13 cellular contexts compared by ENCODE assay signal in genomic region chr1:195939844-195940243, GRCh38.
DNase-seq lines count a peak whose midpoint lies in the region; ATAC-seq and TF ChIP-seq lines count a peak whose summit lies in the region.
"Had no signal": no experiment of that assay in that cellular context is flagged by ENCODE, and none has a peak within 500 bp of the region (broad histone marks: within the 10 kb centered on the region; RNA-seq: fewer than 3 reads in every experiment).

No MANE protein-coding gene starts in this region.

- peak overlapping the region; percentile 7 for H2AFZ ChIP-seq in H9 (ENCODE audit: low read length)

- DNase-seq in COLO829 (ENCODE audit: low spot score) (peak; percentile 28), H9 (peak; percentile 38), RWPE1 (ENCODE audit: low spot score) (peak; percentile 34), globus pallidus (ENCODE audit: low spot score) (peak; percentile 7), uterus (no peak), retina (no peak), ecto neural progenitor cell (ENCODE audit: low spot score) (no peak)
- no peak for DNase-seq in stimulated activated naive B cell treated with anti-CD40 and anti-IgM and Interleukin-4, amounts not matched to agents 10 μg/mL and 1 μg/mL and 100 μg/mL, for 72 hours
- DNase-seq: activated CD4-positive, alpha-beta T cell treated with anti-CD3 and anti-CD28 coated beads, Interleukin-2, amount 10 ng/mL, durations not matched to agents 7 days and 5 days; posterior cingulate gyrus; Right ventricle myocardium superior; upper lobe of left lung had no signal

- no peak overlapping the region for H3K27ac ChIP-seq in H9 (ENCODE audit: insufficient read length, low read depth, low read length)
- no peak overlapping the region for H3K27ac ChIP-seq in RWPE1
- H3K27ac ChIP-seq in uterus = no peak overlapping the region
- H3K27ac ChIP-seq: upper lobe of left lung had no signal

- H3K18ac ChIP-seq in H9 (ENCODE audit: insufficient read length, low read depth, low read length) = no peak overlapping the region

- H3K27me3 Mint-ChIP-seq in H9 (ENCODE audit: low read depth) = no peaks in the 10 kb centered on the region
- no peaks in the 10 kb centered on the region for H3K27me3 Mint-ChIP-seq in stimulated activated naive B cell treated with anti-CD40 and anti-IgM and Interleukin-4, amounts not matched to agents 10 μg/mL and 1 μg/mL and 100 μg/mL, for 72 hours
- H3K27me3 Mint-ChIP-seq: activated CD4-positive, alpha-beta T cell treated with anti-CD3 and anti-CD28 coated beads, Interleukin-2, amount 10 ng/mL, durations not matched to agents 7 days and 5 days; activated naive CD8-positive, alpha-beta T cell had no signal

- H3K4me3 Mint-ChIP-seq in H9 = no peak overlapping the region
- H3K4me3 Mint-ChIP-seq in stimulated activated naive B cell treated with anti-CD40 and anti-IgM and Interleukin-4, amounts not matched to agents 10 μg/mL and 1 μg/mL and 100 μg/mL, for 72 hours = no peak overlapping the region
- H3K4me3 Mint-ChIP-seq: activated CD4-positive, alpha-beta T cell treated with anti-CD3 and anti-CD28 coated beads, Interleukin-2, amount 10 ng/mL, durations not matched to agents 7 days and 5 days; activated naive CD8-positive, alpha-beta T cell had no signal

- no peak overlapping the region for H2AK5ac ChIP-seq in H9 (ENCODE audit: insufficient read length, low read length)

- no peak overlapping the region for H3T11ph ChIP-seq in H9 (ENCODE audit: low read length)

- POLR2A ChIA-PET in RWPE1 (lab: Yijun Ruan, JAX; ENCODE audit: low non-redundant PET) = no interaction called here

- no peak overlapping the region for H3K4ac ChIP-seq in H9 (ENCODE audit: low read depth, low read length)

- no peak overlapping the region for H2BK15ac ChIP-seq in H9 (ENCODE audit: low read depth, low read length)

- no peak for TF ChIP-seq POLR2A in uterus (IDR thresholded peaks at IDR 0.05)

- no peaks in the 10 kb centered on the region for H3K79me2 ChIP-seq in H9 (ENCODE audit: insufficient read depth, low read length)

- H3K27ac Mint-ChIP-seq in H9 = peak overlapping the region in 2 of 3 experiments; percentile 71 to 82; a peak in 3 of 7 replicates
- H3K27ac Mint-ChIP-seq in stimulated activated naive B cell treated with anti-CD40 and anti-IgM and Interleukin-4, amounts not matched to agents 10 μg/mL and 1 μg/mL and 100 μg/mL, for 72 hours = no peak overlapping the region
- H3K27ac Mint-ChIP-seq: activated CD4-positive, alpha-beta T cell treated with anti-CD3 and anti-CD28 coated beads, Interleukin-2, amount 10 ng/mL, durations not matched to agents 7 days and 5 days; activated naive CD8-positive, alpha-beta T cell had no signal

- no peak overlapping the region for H3K9ac ChIP-seq in H9 (ENCODE audit: extremely low read depth, insufficient read length, low read length)

- CTCF ChIA-PET in RWPE1 (lab: Yijun Ruan, JAX) = interaction anchor here (0.6 to 5.9 kb wide), 28 partner anchors 14 to 469 kb away, joined by 3 to 65 read pairs (median 3); no protein-coding TSS in a partner anchor

- H4K8ac ChIP-seq in H9 (replicated peaks; ENCODE audit: insufficient read length, low read depth, low read length) = no peak overlapping the region

- intact Hi-C loops in uterus (cut with DNase I; ENCODE audit: low total_unique reads) = no loop called here

- H3K23me2 ChIP-seq in H9 (ENCODE audit: insufficient read length, low read depth, low read length, poor library complexity, severe bottlenecking) = no peaks in the 10 kb centered on the region

- H3K9me3 ChIP-seq in H9 (ENCODE audit: control insufficient read depth, low read depth, low read length) (no peaks in the 10 kb centered on the region), uterus (no peaks in the 10 kb centered on the region)
- H3K9me3 ChIP-seq: upper lobe of left lung had no signal

- H2BK12ac ChIP-seq in H9 (ENCODE audit: insufficient read length, low read depth, low read length) = no peak overlapping the region

- WGBS in H9 (ENCODE audit: extremely low coverage, insufficient read length, low lambda C conversion rate) = no CpG with 5 or more reads among the region's 3 CpGs

- no peak overlapping the region for H4K5ac ChIP-seq in H9 (ENCODE audit: insufficient read length, low read depth, low read length)

- no peak overlapping the region for H2BK5ac ChIP-seq in H9 (ENCODE audit: insufficient read length, low read length)

- no peak overlapping the region for H4K91ac ChIP-seq in H9 (ENCODE audit: insufficient read length, low read depth, low read length)

- H2BK20ac ChIP-seq in H9 (ENCODE audit: low read depth, low read length, poor library complexity, severe bottlenecking) = no peak overlapping the region

- H3K23ac ChIP-seq in H9 (ENCODE audit: insufficient read length, low read depth, low read length) = no peak overlapping the region

- peaks cover 7 to 19% of the 10 kb centered on the region in 2 experiments for H3K4me1 Mint-ChIP-seq in H9
- no peaks in the 10 kb centered on the region for H3K4me1 Mint-ChIP-seq in stimulated activated naive B cell treated with anti-CD40 and anti-IgM and Interleukin-4, amounts not matched to agents 10 μg/mL and 1 μg/mL and 100 μg/mL, for 72 hours
- H3K4me1 Mint-ChIP-seq: activated CD4-positive, alpha-beta T cell treated with anti-CD3 and anti-CD28 coated beads, Interleukin-2, amount 10 ng/mL, durations not matched to agents 7 days and 5 days had no signal

- no peak overlapping the region for H2BK120ac ChIP-seq in H9 (ENCODE audit: low read depth, low read length, poor library complexity, severe bottlenecking)

- no peaks in the 10 kb centered on the region for H4K20me1 ChIP-seq in H9 (ENCODE audit: control insufficient read depth, insufficient read depth, insufficient read length)

- H3K4me1 ChIP-seq in H9 (ENCODE audit: insufficient read depth, low read length) = no peaks in the 10 kb centered on the region; the same call in 1 of the 2 replicates
- no peaks in the 10 kb centered on the region for H3K4me1 ChIP-seq in uterus
- H3K4me1 ChIP-seq: upper lobe of left lung had no signal

- H3K4me3 ChIP-seq in uterus = no peak overlapping the region
- H3K4me3 ChIP-seq: upper lobe of left lung had no signal

- peak; percentile 70 for TF ChIP-seq CTCF in H9 (conservative IDR thresholded peaks at IDR 0.05)
- no peak for TF ChIP-seq CTCF in RWPE1 (conservative IDR thresholded peaks at IDR 0.05; ENCODE audit: low read depth)
- no peak for TF ChIP-seq CTCF in uterus (IDR thresholded peaks at IDR 0.05)

- H3K36me3 Mint-ChIP-seq in H9 (ENCODE audit: insufficient read depth in 1 of 3, low read depth in 3 of 3) = no peaks in the 10 kb centered on the region
- H3K36me3 Mint-ChIP-seq in stimulated activated naive B cell treated with anti-CD40 and anti-IgM and Interleukin-4, amounts not matched to agents 10 μg/mL and 1 μg/mL and 100 μg/mL, for 72 hours = no peaks in the 10 kb centered on the region
- H3K36me3 Mint-ChIP-seq: activated naive CD8-positive, alpha-beta T cell had no signal

- H3K79me1 ChIP-seq in H9 (ENCODE audit: insufficient read depth, low read depth, low read length, poor library complexity, severe bottlenecking) = no peaks in the 10 kb centered on the region

- H3K27me3 ChIP-seq in H9 (ENCODE audit: insufficient read depth, low read length) = no peaks in the 10 kb centered on the region
- H3K27me3 ChIP-seq in uterus = no peaks in the 10 kb centered on the region
- H3K27me3 ChIP-seq: upper lobe of left lung had no signal

- no peak overlapping the region for H3K14ac ChIP-seq in H9 (ENCODE audit: insufficient read depth, low read length)

- no peak for ATAC-seq in stimulated activated naive B cell treated with anti-CD40 and anti-IgM and Interleukin-4, amounts not matched to agents 10 μg/mL and 1 μg/mL and 100 μg/mL, for 72 hours (replicated peaks)

- no peaks in the 10 kb centered on the region for H3K9me3 Mint-ChIP-seq in H9
- H3K9me3 Mint-ChIP-seq in stimulated activated naive B cell treated with anti-CD40 and anti-IgM and Interleukin-4, amounts not matched to agents 10 μg/mL and 1 μg/mL and 100 μg/mL, for 72 hours = no peaks in the 10 kb centered on the region
- H3K9me3 Mint-ChIP-seq: activated CD4-positive, alpha-beta T cell treated with anti-CD3 and anti-CD28 coated beads, Interleukin-2, amount 10 ng/mL, durations not matched to agents 7 days and 5 days had no signal

- H3K56ac ChIP-seq in H9 (ENCODE audit: insufficient read length, low read depth, low read length) = no peak overlapping the region

- H3K4me2 ChIP-seq in H9 (ENCODE audit: insufficient read depth, insufficient read length, low read length) = no peak overlapping the region

- H3K36me3 ChIP-seq in uterus = no peaks in the 10 kb centered on the region
- H3K36me3 ChIP-seq: upper lobe of left lung had no signal

Comparison
In these comparisons a context has a peak if more than half of its experiments do, and no peak if none do; other contexts are left out.
1. DNase-seq: peak in COLO829 (single experiment), H9 (single experiment), RWPE1 (single experiment) and globus pallidus (single experiment); none in stimulated activated naive B cell treated with anti-CD40 and anti-IgM and Interleukin-4, amounts not matched to agents 10 μg/mL and 1 μg/mL and 100 μg/mL, for 72 hours (single experiment), uterus (0 of 2), retina (single experiment) and ecto neural progenitor cell (single experiment).